1 cellular context compared by ENCODE assay signal in the genomic region with DNA sequence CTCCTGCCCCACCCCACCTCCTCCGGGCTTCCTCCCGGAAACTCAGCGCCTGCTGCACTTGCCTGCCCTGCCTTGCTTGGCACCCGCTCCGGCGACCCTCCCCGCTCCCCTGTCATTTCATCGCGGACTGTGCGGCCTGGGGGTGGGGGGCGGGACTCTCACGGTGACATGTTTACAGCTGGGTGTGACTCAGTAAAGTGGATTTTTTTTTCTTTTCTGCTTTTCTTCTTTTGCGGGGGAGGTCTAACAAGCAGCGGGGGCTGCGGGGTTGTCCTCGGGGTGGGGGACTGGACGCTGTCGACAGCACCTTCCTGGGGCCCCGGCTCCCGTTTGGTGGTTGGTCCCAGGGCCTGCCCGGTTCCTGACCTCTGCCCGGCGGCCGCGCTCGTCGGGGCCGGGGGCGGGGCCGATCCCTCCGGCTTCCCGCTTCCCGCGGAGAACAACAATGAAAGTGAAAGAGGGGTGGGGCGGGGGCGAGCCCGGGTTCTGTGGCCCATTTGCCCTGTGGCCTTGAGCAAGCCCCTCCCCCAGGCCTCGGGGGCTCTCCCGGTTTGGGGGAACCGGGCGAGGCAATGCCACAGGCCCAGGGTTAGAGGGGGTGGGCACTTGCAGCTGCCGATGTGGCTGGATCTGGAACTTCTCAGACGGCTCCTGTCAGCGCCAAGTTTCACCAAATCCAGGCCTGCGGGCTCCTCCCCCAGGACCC.
A peak's percentile ranks its signal among the peaks of the same experiment; 100 is the strongest.
TF ChIP-seq lines count a peak whose summit lies in the region.

No MANE protein-coding gene starts in this region.

TF ChIP-seq in HCT116, 20 proteins besides CTCF, POLR2A, EP300 and RAD21 (continued from another document):
- TF ChIP-seq ZFX (IDR thresholded peaks at IDR 0.05), result 0 out of 2 replicates have a peak, but pooled peaks have one; percentile 8
